ENCODE assay signal across 24 cellular contexts in genomic region chr4:133493241-133493640, GRCh38.
"Had no signal": no experiment of that assay in that cellular context is flagged by ENCODE, and none has a peak within 500 bp of the region (broad histone marks: within the 10 kb centered on the region; RNA-seq: fewer than 3 reads in every experiment).

No MANE protein-coding gene starts in this region.

- H3K4me3 Mint-ChIP-seq: dendritic cell treated with granulocyte-macrophage colony-stimulating factor and Interleukin-4, amounts not matched to agents 40 ng/mL and 50 ng/mL, for 4 days; effector memory CD8-positive, alpha-beta T cell; endodermal cell; mesothelial cell of epicardium had no signal

- H3K4me1 Mint-ChIP-seq: mesothelial cell of epicardium had no signal

- H3K4me3 ChIP-seq: colonic mucosa, esophagus squamous epithelium, gastrocnemius medialis, heart right ventricle, left lung, lower lobe of right lung, mucosa of descending colon had no signal

- H3K27me3 Mint-ChIP-seq: dendritic cell treated with granulocyte-macrophage colony-stimulating factor and Interleukin-4, amounts not matched to agents 40 ng/mL and 50 ng/mL, for 4 days; effector memory CD8-positive, alpha-beta T cell had no signal

- ATAC-seq: effector memory CD8-positive, alpha-beta T cell; esophagus mucosa; gastrocnemius medialis; heart right ventricle; left cardiac atrium; left lung; left ventricle myocardium superior; lower lobe of right lung; mucosa of descending colon had no signal

- DNase-seq: colonic mucosa; cortex of kidney; effector CD8-positive, alpha-beta T cell; effector memory CD8-positive, alpha-beta T cell; endodermal cell; erythroblast; esophagus squamous epithelium; foreskin fibroblast; foreskin melanocyte; gastrocnemius medialis; glutamatergic neuron; head of caudate nucleus; heart right ventricle; hippocampal formation; left cardiac atrium; left lung; left ventricle myocardium superior; lower lobe of right lung; mesenchymal stem cell; mucosa of descending colon had no signal

- H3K27ac ChIP-seq: colonic mucosa, epithelial cell of prostate, esophagus squamous epithelium, gastrocnemius medialis, heart right ventricle, left lung, lower lobe of right lung had no signal

- H3K36me3 Mint-ChIP-seq: mesothelial cell of epicardium had no signal

- H3K9me3 Mint-ChIP-seq: dendritic cell treated with granulocyte-macrophage colony-stimulating factor and Interleukin-4, amounts not matched to agents 40 ng/mL and 50 ng/mL, for 4 days; mesothelial cell of epicardium had no signal

- H3K36me3 ChIP-seq: colonic mucosa, esophagus squamous epithelium, gastrocnemius medialis, heart right ventricle, left lung, lower lobe of right lung had no signal

- H3K4me1 ChIP-seq: colonic mucosa, esophagus squamous epithelium, gastrocnemius medialis, heart right ventricle, left lung, lower lobe of right lung had no signal

- H3K27me3 ChIP-seq: colonic mucosa, esophagus squamous epithelium, gastrocnemius medialis, heart right ventricle, left lung had no signal

- H3K9me3 ChIP-seq: colonic mucosa, esophagus squamous epithelium, gastrocnemius medialis, lower lobe of right lung, mucosa of descending colon had no signal

- H3K27ac Mint-ChIP-seq: dendritic cell treated with granulocyte-macrophage colony-stimulating factor and Interleukin-4, amounts not matched to agents 40 ng/mL and 50 ng/mL, for 4 days; effector memory CD8-positive, alpha-beta T cell; endodermal cell; mesothelial cell of epicardium had no signal
